Comparison of ENCODE assay signal across 18 cellular contexts in the genomic region with DNA sequence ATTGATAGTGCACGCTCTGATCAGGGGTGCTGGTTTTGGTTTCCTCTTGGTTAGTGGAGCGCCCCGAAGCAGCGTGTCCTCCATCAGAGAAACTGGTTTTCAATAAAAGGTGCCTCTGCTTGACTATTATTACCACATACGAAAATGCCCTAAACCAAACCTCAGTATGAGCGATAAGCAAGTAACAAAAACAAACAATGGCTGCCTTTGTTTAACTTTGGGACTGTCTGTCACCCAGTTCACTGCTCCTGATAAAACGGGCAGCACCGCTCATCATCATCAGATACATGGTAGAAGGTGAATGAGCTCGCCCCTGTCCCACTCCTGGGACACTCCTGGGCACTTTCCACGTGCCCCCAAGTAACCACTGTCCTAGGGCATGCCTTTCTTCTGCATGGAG. TPM values are rescaled to one million over a fixed set of nuclear protein-coding genes. Genes with fewer than 3 reads are reported as not detected.
DNase-seq lines count a peak whose midpoint lies in the region; ATAC-seq and TF ChIP-seq lines count a peak whose summit lies in the region.
"Had no signal": no experiment of that assay in that cellular context is flagged by ENCODE, and none has a peak within 500 bp of the region (broad histone marks: within the 10 kb centered on the region; RNA-seq: fewer than 3 reads in every experiment).

No MANE protein-coding gene starts in this region.

- peaks cover 14% of the 10 kb centered on the region for H3K4me1 Mint-ChIP-seq in activated T-cell treated with anti-CD3 and anti-CD28 coated beads, Interleukin-2, amount 50 U/mL, for 24 hours (ENCODE audit: low read depth)
- peaks cover 10% of the 10 kb centered on the region for H3K4me1 Mint-ChIP-seq in activated T-cell treated with anti-CD3 and anti-CD28 coated beads, Interleukin-2, amount 50 U/mL, for 4 hours (ENCODE audit: low read depth)
- H3K4me1 Mint-ChIP-seq in endodermal cell (peaks cover 24% of the 10 kb centered on the region), neural crest cell (peaks cover 16% of the 10 kb centered on the region), neural progenitor cell (peaks cover 27% of the 10 kb centered on the region)

- H3K79me2 ChIP-seq in neural progenitor cell (ENCODE audit: low read depth), result no peaks in the 10 kb centered on the region

- no peak for ATAC-seq in activated T-cell treated with anti-CD3 and anti-CD28 coated beads, Interleukin-2, amount 50 U/mL, for 4 hours

- no peak overlapping the region for H3K4me2 ChIP-seq in neural progenitor cell
- H3K4me2 ChIP-seq: BLaER1 treated with 17β-estradiol and CSF1 and Interleukin-3, amounts not matched to agents 10 nM and 100 nM had no signal

- H3K4me1 ChIP-seq in endodermal cell (ENCODE audit: control insufficient read depth, insufficient read depth, low read length), result peaks cover 14% of the 10 kb centered on the region
- no peaks in the 10 kb centered on the region for H3K4me1 ChIP-seq in neural progenitor cell

- peak overlapping the region; percentile 43 for H3K4me3 ChIP-seq in endodermal cell (ENCODE audit: low read length)
- no peak overlapping the region for H3K4me3 ChIP-seq in neural progenitor cell
- H3K4me3 ChIP-seq: BLaER1 treated with 17β-estradiol and CSF1 and Interleukin-3, amounts not matched to agents 10 nM and 100 nM had no signal

- H3K9ac ChIP-seq in endodermal cell (ENCODE audit: extremely low read depth, low read length, poor library complexity, severe bottlenecking) (no peak overlapping the region), neural progenitor cell (no peak overlapping the region)
- H3K9ac ChIP-seq: BLaER1 treated with 17β-estradiol and CSF1 and Interleukin-3, amounts not matched to agents 10 nM and 100 nM had no signal

- TF ChIP-seq CTCF in endodermal cell (conservative IDR thresholded peaks at IDR 0.05) (no peak), neural crest cell (conservative IDR thresholded peaks at IDR 0.05) (no peak), neural progenitor cell (IDR thresholded peaks at IDR 0.05) (no peak)

- H3K27ac Mint-ChIP-seq in activated T-cell treated with anti-CD3 and anti-CD28 coated beads, Interleukin-2, amount 50 U/mL, for 24 hours, result peak overlapping the region; percentile 37
- H3K27ac Mint-ChIP-seq in endodermal cell (peak overlapping the region; percentile 77), neural crest cell (ENCODE audit: unreplicated experiment) (peak overlapping the region; percentile 67), neural progenitor cell (no peak overlapping the region)

- H3K9me3 Mint-ChIP-seq in activated T-cell treated with anti-CD3 and anti-CD28 coated beads, Interleukin-2, amount 50 U/mL, for 24 hours, result no peaks in the 10 kb centered on the region
- H3K9me3 Mint-ChIP-seq in activated T-cell treated with anti-CD3 and anti-CD28 coated beads, Interleukin-2, amount 50 U/mL, for 4 hours, result no peaks in the 10 kb centered on the region
- H3K9me3 Mint-ChIP-seq in endodermal cell, result no peaks in the 10 kb centered on the region
- H3K9me3 Mint-ChIP-seq in neural crest cell, result no peaks in the 10 kb centered on the region
- no peaks in the 10 kb centered on the region for H3K9me3 Mint-ChIP-seq in neural progenitor cell
- H3K9me3 Mint-ChIP-seq: CD4-positive, CD25-positive, alpha-beta regulatory T cell; H9 had no signal

- H3K27ac ChIP-seq in endodermal cell (ENCODE audit: low read depth, low read length) (peak overlapping the region; percentile 55), neural progenitor cell (no peak overlapping the region)
- H3K27ac ChIP-seq: BLaER1 treated with 17β-estradiol and CSF1 and Interleukin-3, amounts not matched to agents 10 nM and 100 nM had no signal

- H3K36me3 ChIP-seq in endodermal cell (ENCODE audit: control insufficient read depth, insufficient read depth, low read length) (peaks cover 57% of the 10 kb centered on the region), neural progenitor cell (no peaks in the 10 kb centered on the region)

- H2AFZ ChIP-seq in neural progenitor cell (replicated peaks), result no peak overlapping the region

- H3K36me3 Mint-ChIP-seq in activated T-cell treated with anti-CD3 and anti-CD28 coated beads, Interleukin-2, amount 50 U/mL, for 24 hours (ENCODE audit: low read depth), result peaks cover 64% of the 10 kb centered on the region
- peaks cover 23% of the 10 kb centered on the region for H3K36me3 Mint-ChIP-seq in activated T-cell treated with anti-CD3 and anti-CD28 coated beads, Interleukin-2, amount 50 U/mL, for 4 hours (ENCODE audit: insufficient read depth)
- peaks cover 51% of the 10 kb centered on the region for H3K36me3 Mint-ChIP-seq in endodermal cell (ENCODE audit: low read depth)
- peaks cover 12% of the 10 kb centered on the region for H3K36me3 Mint-ChIP-seq in neural crest cell (ENCODE audit: low read depth)
- peaks cover 19% of the 10 kb centered on the region for H3K36me3 Mint-ChIP-seq in neural progenitor cell

- WGBS in endodermal cell (ENCODE audit: insufficient coverage in 1 of 2, insufficient read length in 1 of 2), 2 experiments, result 85 to 89% methylated on average over 10 of the region's 10 CpGs

- no peak overlapping the region for H3K4me3 Mint-ChIP-seq in activated T-cell treated with anti-CD3 and anti-CD28 coated beads, Interleukin-2, amount 50 U/mL, for 24 hours
- H3K4me3 Mint-ChIP-seq in activated T-cell treated with anti-CD3 and anti-CD28 coated beads, Interleukin-2, amount 50 U/mL, for 4 hours, result no peak overlapping the region
- H3K4me3 Mint-ChIP-seq in endodermal cell (peak overlapping the region; percentile 1), neural crest cell (no peak overlapping the region), neural progenitor cell (no peak overlapping the region)
- H3K4me3 Mint-ChIP-seq: CD4-positive, CD25-positive, alpha-beta regulatory T cell; H9 had no signal

- no peaks in the 10 kb centered on the region for H3K9me3 ChIP-seq in endodermal cell (ENCODE audit: control insufficient read depth, low read length)
- no peaks in the 10 kb centered on the region for H3K9me3 ChIP-seq in neural progenitor cell (ENCODE audit: low read depth)
- H3K9me3 ChIP-seq: BLaER1 treated with 17β-estradiol and CSF1 and Interleukin-3, amounts not matched to agents 10 nM and 100 nM had no signal

- H3K27me3 Mint-ChIP-seq in activated T-cell treated with anti-CD3 and anti-CD28 coated beads, Interleukin-2, amount 50 U/mL, for 24 hours, result no peaks in the 10 kb centered on the region
- no peaks in the 10 kb centered on the region for H3K27me3 Mint-ChIP-seq in activated T-cell treated with anti-CD3 and anti-CD28 coated beads, Interleukin-2, amount 50 U/mL, for 4 hours (ENCODE audit: low read depth)
- H3K27me3 Mint-ChIP-seq in endodermal cell (ENCODE audit: insufficient read depth), result no peaks in the 10 kb centered on the region
- no peaks in the 10 kb centered on the region for H3K27me3 Mint-ChIP-seq in neural crest cell (ENCODE audit: low read depth)
- peaks cover 4% of the 10 kb centered on the region for H3K27me3 Mint-ChIP-seq in neural progenitor cell (ENCODE audit: insufficient read depth, low read depth)
- H3K27me3 Mint-ChIP-seq: CD4-positive, CD25-positive, alpha-beta regulatory T cell had no signal

- H3K27me3 ChIP-seq in endodermal cell (ENCODE audit: control insufficient read depth, insufficient read depth, low read length, poor library complexity, severe bottlenecking), result no peaks in the 10 kb centered on the region
- no peaks in the 10 kb centered on the region for H3K27me3 ChIP-seq in neural progenitor cell
- H3K27me3 ChIP-seq: BLaER1 treated with 17β-estradiol and CSF1 and Interleukin-3, amounts not matched to agents 10 nM and 100 nM had no signal

- no peak for DNase-seq in activated T-cell treated with anti-CD3 and anti-CD28 coated beads, Interleukin-2, amount 50 U/mL, for 24 hours
- DNase-seq in activated T-cell treated with anti-CD3 and anti-CD28 coated beads, Interleukin-2, amount 50 U/mL, for 4 hours, result no peak
- DNase-seq in NCI-H526 (lab: John Stamatoyannopoulos, UW) (peak; percentile 46 to 82), endodermal cell (peak; percentile 55), neural crest cell (ENCODE audit: low read depth, low spot score) (no peak), superior temporal gyrus (ENCODE audit: extremely low spot score) (no peak), neural progenitor cell (ENCODE audit: low spot score) (no peak)
- DNase-seq in activated CD4-positive, alpha-beta T cell treated with anti-CD3 and anti-CD28 coated beads for 1 hour, result no peak
- DNase-seq: ACHN; Calu3; CD4-positive, CD25-positive, alpha-beta regulatory T cell; DMS153; DND-41; GDM1; GOT3; H9; IMR-90 had no signal

- no peaks in the 10 kb centered on the region for H4K20me1 ChIP-seq in neural progenitor cell (ENCODE audit: low read depth)

- H3F3A ChIP-seq in neural progenitor cell (ENCODE audit: low read depth), result peaks cover 6% of the 10 kb centered on the region

RNA-seq across cellular contexts. Expression of a gene that starts 24.0 kb away (rescaled TPM):
- total RNA-seq in activated T-cell treated with anti-CD3 and anti-CD28 coated beads, Interleukin-2, amount 50 U/mL, for 4 hours, result 10 to 100 TPM; 18.2 to 21.8 (median 18.2) TPM
- total RNA-seq in endodermal cell (10 to 100 TPM; 17.0 to 22.8 TPM), neural crest cell (21.0 and 21.5 TPM in 2 replicates), neural progenitor cell (ENCODE audit: low replicate concordance) (17.3 and 21.6 TPM in 2 replicates)
- polyA plus RNA-seq in endodermal cell (2013, experiment 1 of 2), result 20.9 TPM
- polyA plus RNA-seq in endodermal cell (2013, experiment 2 of 2), result 22.2 TPM

Comparison
In these comparisons a context has a peak if more than half of its experiments do, and no peak if none do; other contexts are left out.
1. DNase-seq: peak in NCI-H526 (2 of 2) and endodermal cell (single experiment); none in activated T-cell treated with anti-CD3 and anti-CD28 coated beads, Interleukin-2, amount 50 U/mL, for 24 hours (single experiment), activated T-cell treated with anti-CD3 and anti-CD28 coated beads, Interleukin-2, amount 50 U/mL, for 4 hours (single experiment), neural crest cell (single experiment), superior temporal gyrus (single experiment), neural progenitor cell (single experiment) and activated CD4-positive, alpha-beta T cell treated with anti-CD3 and anti-CD28 coated beads for 1 hour (single experiment).